ENCODE assay signal across 14 cellular contexts in the genomic region with DNA sequence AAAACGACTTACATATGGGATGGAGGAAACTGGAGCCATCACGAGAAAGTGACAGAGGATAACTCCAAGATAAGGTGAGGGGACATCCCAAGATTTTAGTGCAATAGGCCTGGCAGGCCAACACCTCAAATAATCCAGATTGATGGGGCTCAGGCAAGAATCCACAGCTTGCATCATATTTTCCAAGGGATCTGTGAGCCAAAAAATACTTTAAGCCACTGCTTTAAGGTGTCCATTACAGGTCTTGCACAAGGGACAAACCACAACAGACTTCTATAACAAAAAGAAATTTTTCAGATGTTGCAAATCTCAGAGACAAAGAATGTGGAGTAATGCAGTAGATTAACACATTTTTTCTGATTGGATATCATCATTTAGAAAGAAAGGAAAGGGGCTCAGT. TPM values are rescaled to one million over a fixed set of nuclear protein-coding genes. Genes with fewer than 3 reads are reported as not detected.
DNase-seq lines count a peak whose midpoint lies in the region; ATAC-seq lines count a peak whose summit lies in the region.
"Had no signal": no experiment of that assay in that cellular context is flagged by ENCODE, and none has a peak within 500 bp of the region (broad histone marks: within the 10 kb centered on the region; RNA-seq: fewer than 3 reads in every experiment).

No MANE protein-coding gene starts in this region.

- H3K4me2 ChIP-seq in trophoblast cell (ENCODE audit: low read length), result no peak overlapping the region

- H3K9me3 ChIP-seq in SK-N-MC (ENCODE audit: low read depth, low read length), result no peaks in the 10 kb centered on the region
- no peaks in the 10 kb centered on the region for H3K9me3 ChIP-seq in trophoblast cell (ENCODE audit: insufficient read depth, low read depth, low read length)
- H3K9me3 ChIP-seq: spleen had no signal

- no peak overlapping the region for H2AK5ac ChIP-seq in trophoblast cell (ENCODE audit: low read length)

- no peak overlapping the region for H3K9ac ChIP-seq in SK-N-MC (ENCODE audit: insufficient read length)
- H3K9ac ChIP-seq in trophoblast cell (ENCODE audit: low read length), result no peak overlapping the region

- no peak overlapping the region for H4K8ac ChIP-seq in trophoblast cell (ENCODE audit: low read depth, low read length)

- H3K4me3 ChIP-seq in SK-N-MC (no peak overlapping the region), trophoblast cell (ENCODE audit: low read depth, low read length) (no peak overlapping the region)
- H3K4me3 ChIP-seq: spleen had no signal

- H2BK12ac ChIP-seq in trophoblast cell (ENCODE audit: low read length), result no peak overlapping the region

- ATAC-seq in HG03108 (IDR thresholded peaks at IDR 0.05; ENCODE audit: unreplicated experiment) (no peak), HG02623 (IDR thresholded peaks at IDR 0.05; ENCODE audit: unreplicated experiment) (no peak)

- H3K36me3 ChIP-seq in SK-N-MC (ENCODE audit: insufficient read depth, low read length) (no peaks in the 10 kb centered on the region), trophoblast cell (ENCODE audit: control insufficient read depth in 1 of 2, insufficient read depth in 2 of 2, low read length in 2 of 2) (no peaks in the 10 kb centered on the region)
- H3K36me3 ChIP-seq: spleen had no signal

- no peak overlapping the region for H3K18ac ChIP-seq in trophoblast cell (ENCODE audit: low read length)

- H2BK5ac ChIP-seq in trophoblast cell (ENCODE audit: low read depth, low read length, poor library complexity), result no peak overlapping the region

- H3K23ac ChIP-seq in trophoblast cell (ENCODE audit: low read length), result no peak overlapping the region

- no peak overlapping the region for H3K4ac ChIP-seq in trophoblast cell (ENCODE audit: low read depth, low read length)

- H4K12ac ChIP-seq in trophoblast cell (ENCODE audit: low read depth, low read length), result no peak overlapping the region

- peaks cover 2% of the 10 kb centered on the region for H3K79me1 ChIP-seq in trophoblast cell (ENCODE audit: low read length)

- H3K79me2 ChIP-seq in trophoblast cell (ENCODE audit: control insufficient read depth, insufficient read depth, low read length, poor library complexity), result peaks cover 3% of the 10 kb centered on the region

- H3K27ac ChIP-seq in SK-N-MC, result peak overlapping the region; percentile 40; the same call in 1 of the 2 replicates
- H3K27ac ChIP-seq in trophoblast cell (ENCODE audit: low read depth, low read length), result no peak overlapping the region

- no peaks in the 10 kb centered on the region for H3K27me3 ChIP-seq in trophoblast cell (ENCODE audit: insufficient read depth, low read length)
- H3K27me3 ChIP-seq: spleen had no signal

- no peak overlapping the region for H3K14ac ChIP-seq in trophoblast cell (ENCODE audit: low read length)

- no CpG with 5 or more reads among the region's 2 CpGs for WGBS in trophoblast cell (ENCODE audit: extremely low coverage, insufficient coverage, insufficient read length)

- no peak overlapping the region for H4K91ac ChIP-seq in trophoblast cell (ENCODE audit: low read depth, low read length)

- no peak overlapping the region for H2BK120ac ChIP-seq in trophoblast cell (ENCODE audit: insufficient read depth, low read length, poor library complexity)

- DNase-seq in EL (peak; percentile 48), SK-N-MC (ENCODE audit: low read depth, low spot score) (no peak), fibroblast of gingiva (ENCODE audit: low read depth) (peak; percentile 94), trophoblast cell (peak; percentile 38 to 71), NCI-H1694 treated with DMSO at 0.1 percent for 48 hours (lab: John Stamatoyannopoulos, UW) (no peak), globus pallidus (ENCODE audit: low spot score) (no peak)
- DNase-seq: activated CD4-positive, alpha-beta T cell treated with anti-CD3 and anti-CD28 coated beads for 4 hours; activated naive CD4-positive, alpha-beta T cell treated with anti-CD3 and anti-CD28 coated beads, Interleukin-2, amount 10 ng/mL, durations not matched to agents 7 days and 5 days; DMS79; NCI-H1930; RPMI8226; spleen had no signal

- peaks cover 5% of the 10 kb centered on the region in 2 experiments for H3K4me1 ChIP-seq in trophoblast cell (ENCODE audit: control insufficient read depth in 1 of 2, insufficient read depth in 2 of 2, low read length in 2 of 2)

- H2AFZ ChIP-seq in trophoblast cell (ENCODE audit: insufficient read depth, low read length, poor library complexity), result no peak overlapping the region

RNA-seq across cellular contexts. Expression of gene DENND5A, which starts 45.6 kb away (rescaled TPM):
- polyA plus RNA-seq in trophoblast cell (2013), result 57.3 and 58.2 TPM in 2 replicates

Comparison
In these comparisons a context has a peak if more than half of its experiments do, and no peak if none do; other contexts are left out.
1. DNase-seq: peak in EL (single experiment), fibroblast of gingiva (single experiment) and trophoblast cell (2 of 2); none in SK-N-MC (single experiment), NCI-H1694 treated with DMSO at 0.1 percent for 48 hours (single experiment) and globus pallidus (single experiment).